In the genomic region with DNA sequence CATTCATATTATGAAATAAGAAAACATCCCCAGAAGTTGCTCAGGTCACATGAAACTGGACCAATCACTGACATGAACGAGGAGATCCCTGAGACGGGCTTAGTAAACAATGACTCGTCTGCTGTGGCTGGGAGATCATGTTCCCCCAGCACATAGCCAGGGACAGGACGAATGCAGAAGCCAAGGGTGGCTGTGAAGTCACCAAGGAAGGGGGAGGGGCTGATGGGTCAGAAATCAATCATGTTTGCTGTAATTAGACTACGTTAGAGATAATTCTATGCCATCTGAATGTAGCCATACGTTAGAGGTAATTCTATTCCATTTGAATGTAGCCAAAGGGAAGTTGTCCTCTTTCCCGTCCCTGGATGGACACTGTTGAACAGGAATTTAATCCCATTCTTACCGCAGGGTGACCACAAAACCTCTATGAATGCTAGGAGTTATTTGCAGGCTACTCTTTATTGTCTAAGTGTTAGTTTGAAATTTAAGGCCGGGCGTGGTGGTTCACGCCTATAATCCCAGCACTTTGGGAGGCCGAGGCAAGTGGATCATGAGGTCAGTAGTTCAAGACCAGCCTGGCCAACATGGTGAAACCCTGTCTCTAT, we compare ENCODE assay signal across 14 cellular contexts.
DNase-seq lines count a peak whose midpoint lies in the region; ATAC-seq lines count a peak whose summit lies in the region.
"Had no signal": no experiment of that assay in that cellular context is flagged by ENCODE, and none has a peak within 500 bp of the region (broad histone marks: within the 10 kb centered on the region; RNA-seq: fewer than 3 reads in every experiment).

No MANE protein-coding gene starts in this region.

- no peak for ATAC-seq in HG03354 (IDR thresholded peaks at IDR 0.05; ENCODE audit: poor library complexity, severe bottlenecking, unreplicated experiment)
- ATAC-seq: HCT116, PC-3 had no signal

- DNase-seq in DMS53 (lab: John Stamatoyannopoulos, UW) (peak; percentile 40), DMS53 treated with DMSO at 0.1 percent for 48 hours (lab: John Stamatoyannopoulos, UW; ENCODE audit: unreplicated experiment) (no peak), NCI-H2196 treated with DMSO at 0.1 percent for 48 hours (lab: John Stamatoyannopoulos, UW; ENCODE audit: unreplicated experiment) (peak; percentile 17), astrocyte of the hippocampus (ENCODE audit: low read depth, low spot score) (peak; percentile 58), myocyte (ENCODE audit: low read depth) (peak; percentile 1), NCI-H526 treated with DMSO at 0.1 percent for 48 hours (lab: John Stamatoyannopoulos, UW) (no peak)
- no peak for DNase-seq in stimulated activated CD8-positive, alpha-beta memory T cell treated with anti-CD3 and anti-CD28 coated beads, Interleukin-4, amount 100 ng/mL, for 48 hours
- DNase-seq: NCI-H1436, NCI-H2171, NCI-H524 treated with DMSO at 0.1 percent for 48 hours, PC-3, SK-N-SH had no signal

Comparison
In these comparisons a context has a peak if more than half of its experiments do, and no peak if none do; other contexts are left out.
1. DNase-seq: peak in DMS53 (single experiment), NCI-H2196 treated with DMSO at 0.1 percent for 48 hours (single experiment), astrocyte of the hippocampus (single experiment) and myocyte (single experiment); none in DMS53 treated with DMSO at 0.1 percent for 48 hours (single experiment), stimulated activated CD8-positive, alpha-beta memory T cell treated with anti-CD3 and anti-CD28 coated beads, Interleukin-4, amount 100 ng/mL, for 48 hours (single experiment) and NCI-H526 treated with DMSO at 0.1 percent for 48 hours (single experiment).